In the genomic region with DNA sequence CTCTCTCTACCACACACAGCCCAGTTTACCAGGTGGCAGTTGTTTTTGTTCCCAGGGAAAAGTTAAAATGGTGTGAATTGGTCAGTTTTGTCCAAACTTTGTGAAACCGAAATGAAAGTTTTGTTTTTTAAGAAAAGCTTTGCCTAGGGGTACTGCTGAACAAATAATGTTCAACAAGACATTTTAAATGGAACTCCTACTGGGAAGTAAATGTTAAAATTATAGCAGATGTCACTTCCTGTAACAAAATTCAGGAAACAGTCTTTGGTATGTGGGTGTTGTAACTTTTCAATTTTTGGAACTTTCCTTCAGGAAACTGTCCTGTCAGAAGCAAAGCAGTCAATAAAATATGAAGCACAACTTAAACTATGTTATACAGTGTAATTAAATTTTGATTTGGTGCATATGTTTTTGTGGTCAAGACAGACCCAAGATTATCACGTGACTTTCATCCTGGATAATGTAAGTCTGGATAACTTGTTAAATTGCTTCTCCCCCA, we compare ENCODE assay signal across 10 cellular contexts.
DNase-seq lines count a peak whose midpoint lies in the region; ATAC-seq and TF ChIP-seq lines count a peak whose summit lies in the region.
"Had no signal": no experiment of that assay in that cellular context is flagged by ENCODE, and none has a peak within 500 bp of the region (broad histone marks: within the 10 kb centered on the region; RNA-seq: fewer than 3 reads in every experiment).

No MANE protein-coding gene starts in this region.

- H3K27me3 ChIP-seq in tibial nerve (no peaks in the 10 kb centered on the region), Karpas-422 (ENCODE audit: low read length) (no peaks in the 10 kb centered on the region)

- no peaks in the 10 kb centered on the region for H3K79me2 ChIP-seq in Karpas-422 (ENCODE audit: low read length)

- TF ChIP-seq CTCF in astrocyte of the spinal cord (IDR thresholded peaks at IDR 0.05; ENCODE audit: low read depth, low read length) (no peak), tibial nerve (IDR thresholded peaks at IDR 0.05) (no peak)

- H3K27me3 Mint-ChIP-seq in T-helper 1 cell treated with Interleukin-12 subunit alpha and Interleukin-12 subunit beta and Interleukin-4 antibody, amounts not matched to agents 30 μg/mL and 1 μg/mL, for 36 hours (ENCODE audit: low read depth): no peaks in the 10 kb centered on the region
- H3K27me3 Mint-ChIP-seq: T-cell had no signal

- WGBS in tibial nerve, 2 donors: 52 to 58% methylated on average over 2 of the region's 2 CpGs

- H3K4me1 ChIP-seq in tibial nerve (peaks cover 0 to 98% (median 64%) of the 10 kb centered on the region in 4 donors), Karpas-422 (ENCODE audit: low read length) (peaks cover 7% of the 10 kb centered on the region)

- DNase-seq in T-helper 1 cell (no peak), astrocyte of the spinal cord (ENCODE audit: low read depth, low spot score) (peak; percentile 19), left kidney (ENCODE audit: low read depth, low spot score) (peak; percentile 41), tibial nerve (ENCODE audit: low spot score in 2 of 2) (no peak), Karpas-422 (no peak)
- DNase-seq: nucleus accumbens, T-cell had no signal

- H3K9me3 ChIP-seq in tibial nerve (no peaks in the 10 kb centered on the region), Karpas-422 (ENCODE audit: low read length) (no peaks in the 10 kb centered on the region)

- H3K27ac ChIP-seq in tibial nerve (peak overlapping the region; percentile 34 to 98 (median 68)), Karpas-422 (ENCODE audit: low read length) (no peak overlapping the region)

- in situ Hi-C loops in astrocyte of the spinal cord (cut with HindIII; ENCODE audit: low sequenced_read_pairs): no loop called here

- H3K9ac ChIP-seq in Karpas-422 (ENCODE audit: low read length): no peak overlapping the region

- H3K36me3 ChIP-seq in tibial nerve (no peaks in the 10 kb centered on the region), Karpas-422 (ENCODE audit: insufficient read depth, low read length) (no peaks in the 10 kb centered on the region)

- H3K4me3 ChIP-seq in astrocyte of the spinal cord (ENCODE audit: low read depth, low read length) (no peak overlapping the region), tibial nerve (no peak overlapping the region), Karpas-422 (ENCODE audit: low read length) (no peak overlapping the region)

- TF ChIP-seq POLR2A in tibial nerve (IDR thresholded peaks at IDR 0.05): peak in 1 of 2 donors; percentile 28

- TF ChIP-seq EP300 in tibial nerve (IDR thresholded peaks at IDR 0.05): peak; percentile 22 to 58

- H4K20me1 ChIP-seq in Karpas-422 (ENCODE audit: insufficient read depth, low read depth, low read length): peaks cover 10% of the 10 kb centered on the region; the same call in 1 of the 2 replicates

- H3K9me3 Mint-ChIP-seq in T-helper 1 cell treated with Interleukin-12 subunit alpha and Interleukin-12 subunit beta and Interleukin-4 antibody, amounts not matched to agents 30 μg/mL and 1 μg/mL, for 36 hours: no peaks in the 10 kb centered on the region

- ATAC-seq in GM21737 (IDR thresholded peaks at IDR 0.05; ENCODE audit: unreplicated experiment) (no peak), GM21526 (IDR thresholded peaks at IDR 0.05; ENCODE audit: low FRiP score, unreplicated experiment) (no peak)
- ATAC-seq: T-cell had no signal

- H3K9me2 ChIP-seq in Karpas-422 (replicated peaks; ENCODE audit: insufficient read depth, low read length): no peaks in the 10 kb centered on the region

- no peak overlapping the region for H3K4me2 ChIP-seq in Karpas-422 (ENCODE audit: low read depth, low read length, poor library complexity, severe bottlenecking)

- no peaks in the 10 kb centered on the region for H3K36me3 Mint-ChIP-seq in T-helper 1 cell treated with Interleukin-12 subunit alpha and Interleukin-12 subunit beta and Interleukin-4 antibody, amounts not matched to agents 30 μg/mL and 1 μg/mL, for 36 hours (ENCODE audit: low read depth)
- H3K36me3 Mint-ChIP-seq: T-cell had no signal

- H2AFZ ChIP-seq in Karpas-422 (ENCODE audit: low read length): no peak overlapping the region

- peaks cover 62% of the 10 kb centered on the region for H3K4me1 Mint-ChIP-seq in T-helper 1 cell treated with Interleukin-12 subunit alpha and Interleukin-12 subunit beta and Interleukin-4 antibody, amounts not matched to agents 30 μg/mL and 1 μg/mL, for 36 hours (ENCODE audit: low read depth)

- peak overlapping the region; percentile 66 for H3K27ac Mint-ChIP-seq in T-helper 1 cell treated with Interleukin-12 subunit alpha and Interleukin-12 subunit beta and Interleukin-4 antibody, amounts not matched to agents 30 μg/mL and 1 μg/mL, for 36 hours

- H3K4me3 Mint-ChIP-seq in T-helper 1 cell treated with Interleukin-12 subunit alpha and Interleukin-12 subunit beta and Interleukin-4 antibody, amounts not matched to agents 30 μg/mL and 1 μg/mL, for 36 hours: peak overlapping the region; percentile 60

Comparison
In these comparisons a context has a peak if more than half of its experiments do, and no peak if none do; other contexts are left out.
1. DNase-seq: peak in astrocyte of the spinal cord (single experiment) and left kidney (single experiment); none in T-helper 1 cell (0 of 5), tibial nerve (0 of 2) and Karpas-422 (single experiment).